In the genomic region with DNA sequence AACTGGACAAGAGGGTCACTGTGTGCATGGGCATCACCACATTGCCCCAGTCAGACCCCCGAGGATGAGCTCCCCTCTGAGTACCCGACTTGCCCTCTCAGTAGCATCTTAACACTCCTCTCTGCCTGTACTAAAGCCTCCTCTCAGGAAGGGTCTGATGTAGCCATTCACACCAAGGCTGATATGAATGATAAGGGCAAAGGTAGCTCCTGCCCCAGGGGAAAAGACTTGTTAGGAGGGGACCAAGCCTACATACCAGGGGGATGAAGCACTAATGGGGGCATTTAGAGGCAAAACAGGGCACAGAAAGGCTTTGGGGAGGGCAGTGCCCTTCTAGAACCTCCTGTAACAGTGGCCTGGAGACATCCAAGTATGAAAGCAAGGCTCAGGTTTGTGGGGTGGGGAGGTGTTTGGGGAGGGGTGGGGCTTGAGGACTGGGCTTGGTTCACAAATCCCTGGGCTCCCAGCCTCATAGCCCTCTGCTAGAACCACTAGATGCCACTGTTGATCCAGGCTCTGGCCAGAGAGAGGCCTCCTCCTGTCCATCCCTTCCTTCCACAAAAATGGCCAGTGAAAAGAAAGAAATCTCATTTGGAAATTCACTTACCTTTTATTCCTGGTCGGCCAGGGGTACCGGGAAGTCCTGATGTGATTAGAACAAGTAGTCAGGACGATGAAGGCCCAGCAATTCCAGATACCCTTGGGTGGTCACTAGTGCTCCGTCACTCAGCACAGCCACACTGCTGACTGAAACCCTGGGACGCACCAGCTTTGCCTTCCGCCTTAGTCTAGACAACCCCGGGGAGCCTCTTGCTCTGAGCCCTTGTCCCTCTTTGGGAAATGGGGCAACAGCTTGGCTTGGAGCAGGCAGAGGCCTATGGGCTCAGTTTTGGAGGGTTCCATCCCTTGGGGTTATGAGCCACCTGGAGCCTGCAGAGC, we compare ENCODE assay signal across 9 cellular contexts. TPM values are rescaled to one million over a fixed set of nuclear protein-coding genes. Genes with fewer than 3 reads are reported as not detected.
A peak's percentile ranks its signal among the peaks of the same experiment; 100 is the strongest.
DNase-seq lines count a peak whose midpoint lies in the region; ATAC-seq and TF ChIP-seq lines count a peak whose summit lies in the region.
"Had no signal": no experiment of that assay in that cellular context is flagged by ENCODE, and none has a peak within 500 bp of the region (broad histone marks: within the 10 kb centered on the region; RNA-seq: fewer than 3 reads in every experiment).

No MANE protein-coding gene starts in this region.

- ATAC-seq in GM18520 (IDR thresholded peaks at IDR 0.05; ENCODE audit: unreplicated experiment): no peak
- no peak for ATAC-seq in HG03095 (IDR thresholded peaks at IDR 0.05; ENCODE audit: unreplicated experiment)

- H3K79me2 ChIP-seq in PC-9 (ENCODE audit: low read depth) (no peaks in the 10 kb centered on the region), neural progenitor cell (ENCODE audit: low read depth) (no peaks in the 10 kb centered on the region)

- H3K36me3 ChIP-seq in A673 (ENCODE audit: insufficient read depth, low read length, poor library complexity, severe bottlenecking) (no peaks in the 10 kb centered on the region), PC-9 (ENCODE audit: low read depth) (no peaks in the 10 kb centered on the region), esophagus squamous epithelium (peaks cover 0 to 43% (median 0%) of the 10 kb centered on the region in 3 donors), neural progenitor cell (no peaks in the 10 kb centered on the region)

- H3K9ac ChIP-seq in neural progenitor cell: no peak overlapping the region

- H3K4me3 Mint-ChIP-seq in neural progenitor cell: no peak overlapping the region

- H3K9me3 Mint-ChIP-seq in neural progenitor cell: no peaks in the 10 kb centered on the region

- H3K4me2 ChIP-seq in PC-9: no peak overlapping the region
- H3K4me2 ChIP-seq in neural progenitor cell: peak overlapping the region; percentile 5

- H3K27me3 ChIP-seq in A673 (replicated peaks; ENCODE audit: insufficient read depth, low read depth, low read length, poor library complexity): no peaks in the 10 kb centered on the region
- H3K27me3 ChIP-seq in PC-9 (ENCODE audit: insufficient read depth, low read depth): no peaks in the 10 kb centered on the region
- no peaks in the 10 kb centered on the region for H3K27me3 ChIP-seq in esophagus squamous epithelium
- no peaks in the 10 kb centered on the region for H3K27me3 ChIP-seq in neural progenitor cell

- H3F3A ChIP-seq in PC-9 (ENCODE audit: insufficient read depth, low read depth) (peaks cover 9% of the 10 kb centered on the region), neural progenitor cell (ENCODE audit: low read depth) (no peaks in the 10 kb centered on the region)

- no peaks in the 10 kb centered on the region for H3K4me1 ChIP-seq in A673 (ENCODE audit: insufficient read depth, low read length, poor library complexity, severe bottlenecking)
- H3K4me1 ChIP-seq in PC-9 (replicated peaks; ENCODE audit: insufficient read depth): peaks cover 20% of the 10 kb centered on the region
- peaks cover 9 to 18% (median 14%) of the 10 kb centered on the region in 3 donors for H3K4me1 ChIP-seq in esophagus squamous epithelium
- H3K4me1 ChIP-seq in neural progenitor cell: peaks cover 6% of the 10 kb centered on the region

- intact Hi-C loops in A673 (cut with micrococcal nuclease; ENCODE audit: unreplicated experiment): loop anchor here (10.0 kb wide), 1 partner anchor 159 kb away; no protein-coding TSS in a partner anchor
- intact Hi-C loops in PC-9 (cut with micrococcal nuclease; ENCODE audit: unreplicated experiment): loop anchor here (1.0 to 10.0 kb wide), 5 partner anchors 76 to 331 kb away; a partner anchor contains a TSS
- intact Hi-C loops in esophagus squamous epithelium (cut with DNase I): no loop called here

- peaks cover 12% of the 10 kb centered on the region for H3K27me3 Mint-ChIP-seq in neural progenitor cell (ENCODE audit: insufficient read depth, low read depth)

- H3K9me2 ChIP-seq in PC-9 (ENCODE audit: insufficient read depth): no peaks in the 10 kb centered on the region

- H3K9me3 ChIP-seq in A673 (ENCODE audit: low read depth, low read length, poor library complexity, severe bottlenecking): no peaks in the 10 kb centered on the region
- H3K9me3 ChIP-seq in PC-9 (ENCODE audit: insufficient read depth, low read depth): no peaks in the 10 kb centered on the region
- H3K9me3 ChIP-seq in esophagus squamous epithelium: no peaks in the 10 kb centered on the region
- H3K9me3 ChIP-seq in neural progenitor cell (ENCODE audit: low read depth): no peaks in the 10 kb centered on the region

- H2AFZ ChIP-seq in PC-9 (no peak overlapping the region), neural progenitor cell (replicated peaks) (peak overlapping the region; percentile 99)

- H3K27ac ChIP-seq in A673 (ENCODE audit: low read depth, low read length, poor library complexity, severe bottlenecking) (no peak overlapping the region), PC-9 (no peak overlapping the region), esophagus squamous epithelium (no peak overlapping the region), neural progenitor cell (no peak overlapping the region)
- H3K27ac ChIP-seq: epithelial cell of prostate had no signal

- CTCF ChIA-PET in A673 (lab: Charles Lee) (no interaction called here), PC-9 (lab: Charles Lee) (no interaction called here)

- no peak for TF ChIP-seq POLR2A in esophagus squamous epithelium (IDR thresholded peaks at IDR 0.05)

- no TSS peak for BruUV-seq in A673 (replicated peaks; lab: Mats Ljungman, UMichigan)
- no TSS peak for BruUV-seq in PC-9 (replicated peaks; lab: Mats Ljungman, UMichigan)

- H3K4me1 Mint-ChIP-seq in neural progenitor cell: peaks cover 14% of the 10 kb centered on the region

- H4K20me1 ChIP-seq in PC-9 (ENCODE audit: insufficient read depth) (no peaks in the 10 kb centered on the region), neural progenitor cell (ENCODE audit: low read depth) (no peaks in the 10 kb centered on the region)

- H3K36me3 Mint-ChIP-seq in neural progenitor cell: no peaks in the 10 kb centered on the region

- POLR2A ChIA-PET in A673 (lab: Charles Lee; ENCODE audit: low non-redundant PET): interaction anchor here (0.6 kb wide), 1 partner anchor 216 kb away, joined by 3 read pairs; no protein-coding TSS in a partner anchor
- POLR2A ChIA-PET in PC-9 (lab: Charles Lee; ENCODE audit: unreplicated experiment): no interaction called here

- no peak overlapping the region for H3K27ac Mint-ChIP-seq in neural progenitor cell

- DNase-seq in A673 (ENCODE audit: low spot score): peak; percentile 31
- DNase-seq in GM10266 (ENCODE audit: extremely low spot score): no peak
- DNase-seq in PC-9: peak; percentile 48 to 62
- DNase-seq in esophagus squamous epithelium (lab: John Stamatoyannopoulos, UW): no peak
- peak; percentile 88 for DNase-seq in neural progenitor cell (ENCODE audit: low spot score)
- no peak for DNase-seq in NCI-H524 treated with DMSO at 0.1 percent for 48 hours (lab: John Stamatoyannopoulos, UW)

- TF ChIP-seq CTCF in A673 (conservative IDR thresholded peaks at IDR 0.05; ENCODE audit: low read depth, low read length) (peak; percentile 40), GM10266 (IDR thresholded peaks at IDR 0.05; ENCODE audit: control insufficient read depth, insufficient read depth, low read depth, missing control alignments) (peak; percentile 53), PC-9 (conservative IDR thresholded peaks at IDR 0.05) (peak; percentile 71), esophagus squamous epithelium (IDR thresholded peaks at IDR 0.05) (peak in 4 of 6 experiments; percentile 7 to 46 (median 34)), neural progenitor cell (IDR thresholded peaks at IDR 0.05) (peak; percentile 83)

- 86 to 89% methylated on average over 4 to 7 of the region's 9 CpGs for WGBS in esophagus squamous epithelium, 2 donors

- no peak overlapping the region for H3K4me3 ChIP-seq in A673 (ENCODE audit: low read depth, low read length, poor library complexity, severe bottlenecking)
- no peak overlapping the region for H3K4me3 ChIP-seq in PC-9
- no peak overlapping the region for H3K4me3 ChIP-seq in esophagus squamous epithelium
- no peak overlapping the region for H3K4me3 ChIP-seq in neural progenitor cell

RNA-seq across cellular contexts. Expression of a gene that starts 40.3 kb away (rescaled TPM):
- total RNA-seq in A673 (2021) (not detected in 2 replicates), PC-9 (2021) (31.6 and 41.3 TPM in 2 replicates), esophagus squamous epithelium (100 to 1,000 TPM; 150 to 202 (median 191) TPM), neural progenitor cell (ENCODE audit: low replicate concordance) (1.5 and 2.3 TPM in 2 replicates)

Comparison
In these comparisons a context has a peak if more than half of its experiments do, and no peak if none do; other contexts are left out.
1. DNase-seq: peak in A673 (single experiment), PC-9 (2 of 2) and neural progenitor cell (single experiment); none in GM10266 (single experiment), esophagus squamous epithelium (single experiment) and NCI-H524 treated with DMSO at 0.1 percent for 48 hours (single experiment).
2. Peak in every context shown above with its lines, with median percentiles within 50 percentile points of each other: CTCF ChIP-seq.